ENCODE assay signal across 20 cellular contexts in the genomic region with DNA sequence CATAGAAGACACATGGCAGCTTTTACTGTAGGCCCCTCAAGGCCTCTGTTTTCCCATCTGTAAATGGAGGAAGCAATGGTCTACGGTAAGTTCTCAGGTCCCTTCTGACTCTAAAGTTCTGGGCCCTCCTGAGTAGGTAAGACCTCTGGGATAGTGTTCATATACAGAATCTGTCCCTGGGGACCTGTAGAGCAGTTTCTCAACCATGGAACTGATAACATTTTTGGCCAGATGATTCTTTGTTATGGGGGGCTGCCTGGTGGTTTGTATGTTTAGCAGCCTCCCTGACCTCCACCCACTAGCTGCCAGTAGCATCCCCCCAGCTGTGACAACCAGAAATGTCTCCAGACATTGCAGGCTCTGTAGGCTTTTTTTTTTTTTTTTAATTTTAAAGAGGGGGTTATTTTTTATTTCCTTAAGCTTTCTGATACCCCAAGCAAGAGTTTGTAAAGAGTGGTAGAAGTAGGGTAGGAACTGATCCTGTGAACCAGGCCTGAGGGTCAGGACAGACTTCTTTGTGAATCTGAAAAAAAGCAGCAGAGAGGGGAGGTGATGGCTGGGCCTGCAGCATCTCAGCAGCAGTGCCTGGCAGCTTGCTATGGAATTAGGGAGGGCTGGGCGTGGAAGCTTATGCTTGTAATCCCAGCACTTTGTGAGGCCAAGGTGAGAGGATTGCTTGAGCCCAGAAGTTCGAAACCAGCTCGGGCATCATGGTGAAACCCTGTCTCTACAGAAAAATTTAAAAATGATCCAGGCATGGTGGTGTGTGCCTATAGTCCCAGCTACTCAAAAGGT. TPM values are rescaled to one million over a fixed set of nuclear protein-coding genes. Genes with fewer than 3 reads are reported as not detected.
DNase-seq lines count a peak whose midpoint lies in the region; TF ChIP-seq lines count a peak whose summit lies in the region.
"Had no signal": no experiment of that assay in that cellular context is flagged by ENCODE, and none has a peak within 500 bp of the region (broad histone marks: within the 10 kb centered on the region; RNA-seq: fewer than 3 reads in every experiment).

No MANE protein-coding gene starts in this region.

- 62 to 86% (median 82%) methylated on average over 4 of the region's 4 CpGs for WGBS in ovary, 3 donors

- H3K79me2 ChIP-seq in neural progenitor cell (ENCODE audit: low read depth): no peaks in the 10 kb centered on the region

- no peak overlapping the region for H3K4me3 ChIP-seq in WERI-Rb-1 (ENCODE audit: low read depth, low read length)
- H3K4me3 ChIP-seq in fibroblast of villous mesenchyme (ENCODE audit: low read depth, low read length): no peak overlapping the region
- no peak overlapping the region for H3K4me3 ChIP-seq in ovary
- H3K4me3 ChIP-seq in uterus: no peak overlapping the region
- H3K4me3 ChIP-seq in neural progenitor cell: no peak overlapping the region
- no peak overlapping the region for H3K4me3 ChIP-seq in CD4-positive, alpha-beta memory T cell (ENCODE audit: low read length in 2 of 2)
- H3K4me3 ChIP-seq: GM12878, prostate gland had no signal

- no peaks in the 10 kb centered on the region for H3K9me3 ChIP-seq in WERI-Rb-1 (ENCODE audit: severe bottlenecking)
- H3K9me3 ChIP-seq in ovary: no peaks in the 10 kb centered on the region
- no peaks in the 10 kb centered on the region for H3K9me3 ChIP-seq in uterus
- H3K9me3 ChIP-seq in neural progenitor cell (ENCODE audit: low read depth): no peaks in the 10 kb centered on the region
- H3K9me3 ChIP-seq in CD4-positive, alpha-beta memory T cell (ENCODE audit: control insufficient read depth in 1 of 2, low read length in 2 of 2): no peaks in the 10 kb centered on the region
- H3K9me3 ChIP-seq: heart right ventricle, prostate gland had no signal

- peaks cover 17% of the 10 kb centered on the region for H3K36me3 Mint-ChIP-seq in neural progenitor cell
- H3K36me3 Mint-ChIP-seq in CD4-positive, alpha-beta memory T cell: no peaks in the 10 kb centered on the region

- no peak overlapping the region for H3K27ac ChIP-seq in WERI-Rb-1
- H3K27ac ChIP-seq in ovary: peak overlapping the region; percentile 31 to 37
- peak overlapping the region; percentile 70 to 76 for H3K27ac ChIP-seq in uterus
- no peak overlapping the region for H3K27ac ChIP-seq in neural progenitor cell
- H3K27ac ChIP-seq in CD4-positive, alpha-beta memory T cell (ENCODE audit: low read depth, low read length): no peak overlapping the region
- H3K27ac ChIP-seq: prostate gland had no signal

- H3K27ac Mint-ChIP-seq in neural progenitor cell: no peak overlapping the region
- H3K27ac Mint-ChIP-seq in CD4-positive, alpha-beta memory T cell: no peak overlapping the region
- H3K27ac Mint-ChIP-seq: B cell, nephron progenitor cell had no signal

- no peak overlapping the region for H3K4me3 Mint-ChIP-seq in neural progenitor cell
- H3K4me3 Mint-ChIP-seq in CD4-positive, alpha-beta memory T cell: no peak overlapping the region
- H3K4me3 Mint-ChIP-seq: B cell, nephron progenitor cell had no signal

- H3F3A ChIP-seq in neural progenitor cell (ENCODE audit: low read depth): no peaks in the 10 kb centered on the region

- H3K9ac ChIP-seq in neural progenitor cell: no peak overlapping the region

- DNase-seq in WERI-Rb-1: peak; percentile 68
- DNase-seq in fibroblast of villous mesenchyme (ENCODE audit: low read depth): peak; percentile 37
- DNase-seq in ovary: peak in 1 of 5 donors; percentile 16
- no peak for DNase-seq in uterus
- no peak for DNase-seq in neural progenitor cell (ENCODE audit: low spot score)
- DNase-seq in CD4-positive, alpha-beta memory T cell: no peak
- DNase-seq in NCI-H510A (lab: John Stamatoyannopoulos, UW): no peak
- DNase-seq: amygdala; central memory CD4-positive, alpha-beta T cell; GDM1; mesendoderm; NCI-H1417; nephron progenitor cell; SHP77 treated with DMSO at 0.1 percent for 48 hours; T-helper 1 cell had no signal

- no peak for TF ChIP-seq EP300 in ovary (IDR thresholded peaks at IDR 0.05)

- H2AFZ ChIP-seq in neural progenitor cell (replicated peaks): no peak overlapping the region

- no peaks in the 10 kb centered on the region for H3K27me3 ChIP-seq in WERI-Rb-1 (ENCODE audit: insufficient read depth, low read depth, severe bottlenecking)
- H3K27me3 ChIP-seq in ovary: no peaks in the 10 kb centered on the region
- H3K27me3 ChIP-seq in uterus: no peaks in the 10 kb centered on the region
- no peaks in the 10 kb centered on the region for H3K27me3 ChIP-seq in neural progenitor cell
- H3K27me3 ChIP-seq in CD4-positive, alpha-beta memory T cell (ENCODE audit: insufficient read depth, low read length): no peaks in the 10 kb centered on the region
- H3K27me3 ChIP-seq: heart right ventricle had no signal

- peaks cover 2% of the 10 kb centered on the region for H3K27me3 Mint-ChIP-seq in neural progenitor cell (ENCODE audit: insufficient read depth, low read depth)
- H3K27me3 Mint-ChIP-seq in CD4-positive, alpha-beta memory T cell: no peaks in the 10 kb centered on the region
- H3K27me3 Mint-ChIP-seq: B cell had no signal

- intact Hi-C loops in ovary (cut with DNase I) (loop anchor here in 1 of 4 donors (5.0 kb wide), 1 partner anchor 38 kb away; the partner anchor contains the start of gene ASAP3), uterus (cut with DNase I; ENCODE audit: low total_unique reads) (no loop called here)
- intact Hi-C loops in CD4-positive, alpha-beta memory T cell (cut with micrococcal nuclease): no loop called here

- H4K20me1 ChIP-seq in neural progenitor cell (ENCODE audit: low read depth): no peaks in the 10 kb centered on the region

- H3K4me1 ChIP-seq in ovary (ENCODE audit: insufficient read depth) (peaks cover 2% of the 10 kb centered on the region), uterus (peaks cover 0 to 3% of the 10 kb centered on the region in 2 donors), neural progenitor cell (no peaks in the 10 kb centered on the region)
- H3K4me1 ChIP-seq in CD4-positive, alpha-beta memory T cell (ENCODE audit: insufficient read depth, low read length): no peaks in the 10 kb centered on the region
- H3K4me1 ChIP-seq: prostate gland had no signal

- no peaks in the 10 kb centered on the region for H3K4me1 Mint-ChIP-seq in neural progenitor cell
- H3K4me1 Mint-ChIP-seq in CD4-positive, alpha-beta memory T cell: no peaks in the 10 kb centered on the region
- H3K4me1 Mint-ChIP-seq: B cell had no signal

- TF ChIP-seq CTCF in WERI-Rb-1 (IDR thresholded peaks at IDR 0.05; ENCODE audit: low read depth, low read length): no peak
- TF ChIP-seq CTCF in fibroblast of villous mesenchyme (IDR thresholded peaks at IDR 0.05; ENCODE audit: insufficient read depth, low read depth, low read length): no peak
- peak in 1 of 3 donors; percentile 11 for TF ChIP-seq CTCF in ovary (IDR thresholded peaks at IDR 0.05)
- no peak for TF ChIP-seq CTCF in uterus (IDR thresholded peaks at IDR 0.05)
- TF ChIP-seq CTCF in neural progenitor cell (IDR thresholded peaks at IDR 0.05): no peak

- no peak overlapping the region for H3K4me2 ChIP-seq in neural progenitor cell

- CTCF ChIA-PET in CD4-positive, alpha-beta memory T cell (lab: Charles Lee; ENCODE audit: partially characterized antibody): no interaction called here

- POLR2A ChIA-PET in CD4-positive, alpha-beta memory T cell (lab: Charles Lee; ENCODE audit: partially characterized antibody): no interaction called here

- peaks cover 6% of the 10 kb centered on the region; the same call in 1 of the 2 replicates for H3K36me3 ChIP-seq in WERI-Rb-1
- H3K36me3 ChIP-seq in ovary: no peaks in the 10 kb centered on the region
- H3K36me3 ChIP-seq in uterus: no peaks in the 10 kb centered on the region
- H3K36me3 ChIP-seq in neural progenitor cell: no peaks in the 10 kb centered on the region
- no peaks in the 10 kb centered on the region for H3K36me3 ChIP-seq in CD4-positive, alpha-beta memory T cell (ENCODE audit: insufficient read depth, low read length)

- no peaks in the 10 kb centered on the region for H3K9me3 Mint-ChIP-seq in neural progenitor cell
- no peaks in the 10 kb centered on the region for H3K9me3 Mint-ChIP-seq in CD4-positive, alpha-beta memory T cell
- H3K9me3 Mint-ChIP-seq: nephron progenitor cell had no signal

- TF ChIP-seq POLR2A in ovary (IDR thresholded peaks at IDR 0.05) (no peak), uterus (IDR thresholded peaks at IDR 0.05) (no peak)

RNA-seq across cellular contexts. Expression of gene TCEA3, which starts 20.2 kb away (rescaled TPM):
- total RNA-seq in fibroblast of villous mesenchyme (8.6 and 11.3 TPM in 2 replicates), ovary (100 to 1,000 TPM in 3 of 7 donors, 10 to 100 TPM in 4; 42.0 to 153 (median 79.7) TPM), uterus (10 to 100 TPM; 20.6 to 70.9 (median 27.8) TPM), neural progenitor cell (ENCODE audit: low replicate concordance) (0.53 and 0.54 TPM in 2 replicates)
- 10 to 100 TPM; 72.5 to 73.8 TPM for polyA plus RNA-seq in ovary
- total RNA-seq in CD4-positive, alpha-beta memory T cell: 10 to 100 TPM; 28.7 to 30.8 TPM
- polyA plus RNA-seq in CD4-positive, alpha-beta memory T cell: 10 to 100 TPM; 22.7 to 28.0 TPM
- total RNA-seq: B cell, H1 had no signal

RNA-seq across cellular contexts. Expression of gene ASAP3, which starts 39.2 kb away (rescaled TPM):
- total RNA-seq in fibroblast of villous mesenchyme (33.5 and 35.0 TPM in 2 replicates), ovary (100 to 1,000 TPM in 3 of 7 donors, 10 to 100 TPM in 4; 37.3 to 147 (median 98.7) TPM), uterus (10 to 100 TPM; 48.4 to 87.7 (median 68.2) TPM), neural progenitor cell (ENCODE audit: low replicate concordance) (3.9 and 8.7 TPM in 2 replicates)
- polyA plus RNA-seq in ovary: 10 to 100 TPM; 44.1 to 68.2 TPM
- total RNA-seq in CD4-positive, alpha-beta memory T cell: 1 to 10 TPM; 1.2 to 1.4 TPM
- 1 to 10 TPM in 1 of 2 donors, under 1 TPM in 1; 0.73 to 1.4 TPM for polyA plus RNA-seq in CD4-positive, alpha-beta memory T cell

Comparison
In these comparisons a context has a peak if more than half of its experiments do, and no peak if none do; other contexts are left out.
1. DNase-seq: peak in WERI-Rb-1 (single experiment) and fibroblast of villous mesenchyme (single experiment); none in uterus (0 of 2), neural progenitor cell (single experiment), CD4-positive, alpha-beta memory T cell (0 of 5) and NCI-H510A (single experiment).
2. H3K27ac ChIP-seq: peak in ovary (2 of 2) and uterus (2 of 2); none in WERI-Rb-1 (single experiment), neural progenitor cell (single experiment) and CD4-positive, alpha-beta memory T cell (single experiment).